35 cellular contexts compared by ENCODE assay signal in genomic region chr2:18630941-18631340, GRCh38. TPM values are rescaled to one million over a fixed set of nuclear protein-coding genes. Genes with fewer than 3 reads are reported as not detected.
DNase-seq lines count a peak whose midpoint lies in the region; ATAC-seq, FAIRE-seq and TF ChIP-seq lines count a peak whose summit lies in the region.
"Had no signal": no experiment of that assay in that cellular context is flagged by ENCODE, and none has a peak within 500 bp of the region (broad histone marks: within the 10 kb centered on the region; RNA-seq: fewer than 3 reads in every experiment).

No MANE protein-coding gene starts in this region.

- TF ChIP-seq CTCF in HFFc6 (IDR thresholded peaks at IDR 0.05) (no peak), mammary epithelial cell (conservative IDR thresholded peaks at IDR 0.05 in 1 of 2, IDR thresholded peaks at IDR 0.05 in 1 of 2; ENCODE audit: extremely low read depth in 1 of 2, insufficient read depth in 1 of 2, low read depth in 1 of 2, low read length in 2 of 2) (no peak), keratinocyte (optimal IDR thresholded peaks at IDR 0.05 in 1 of 3, IDR thresholded peaks at IDR 0.05 in 1 of 3, conservative IDR thresholded peaks at IDR 0.05 in 1 of 3; ENCODE audit: extremely low read depth in 1 of 3, insufficient read depth in 2 of 3, low read length in 3 of 3) (no peak)

- no peak for FAIRE-seq in keratinocyte (lab: Jason Lieb, UNC)
- FAIRE-seq: A549, GM18507, islet of Langerhans had no signal

- H3K79me2 ChIP-seq in mammary epithelial cell (ENCODE audit: insufficient read depth, low read length) = peaks cover 2% of the 10 kb centered on the region
- no peaks in the 10 kb centered on the region for H3K79me2 ChIP-seq in keratinocyte (ENCODE audit: control insufficient read depth, insufficient read depth, low read length)

- H2AFZ ChIP-seq in mammary epithelial cell (ENCODE audit: low read depth, low read length) = peak overlapping the region; percentile 10
- H2AFZ ChIP-seq in keratinocyte (ENCODE audit: control insufficient read depth, low read length) = peak overlapping the region; percentile 5

- H3K4me3 ChIP-seq in mammary epithelial cell (replicated peaks in 1 of 3; ENCODE audit: insufficient read depth in 1 of 3, low read depth in 2 of 3, low read length in 3 of 3) (no peak overlapping the region), keratinocyte (ENCODE audit: control insufficient read depth in 2 of 3, extremely low read depth in 1 of 3, insufficient read depth in 2 of 3, low read depth in 1 of 3, low read length in 3 of 3) (peak overlapping the region in 1 of 3 experiments; percentile 48)
- H3K4me3 ChIP-seq: A549, esophagus squamous epithelium, Peyer's patch, SJSA1, skin epidermis, vagina had no signal

- H3K36me3 ChIP-seq in mammary epithelial cell (ENCODE audit: insufficient read depth, low read length) (no peaks in the 10 kb centered on the region), keratinocyte (ENCODE audit: control insufficient read depth in 2 of 2, extremely low read depth in 1 of 2, insufficient read depth in 2 of 2, low read length in 2 of 2) (no peaks in the 10 kb centered on the region)
- H3K36me3 ChIP-seq: BE2C, esophagus squamous epithelium, Peyer's patch, SJSA1, vagina had no signal

- H3K4me1 Mint-ChIP-seq in HFFc6 (ENCODE audit: low read depth) = peaks cover 62% of the 10 kb centered on the region
- H3K4me1 Mint-ChIP-seq: activated naive CD4-positive, alpha-beta T cell treated with anti-CD3 and anti-CD28 coated beads, Interleukin-2, amount 10 ng/mL, durations not matched to agents 7 days and 5 days; natural killer cell; stimulated activated naive CD8-positive, alpha-beta T cell treated with anti-CD3 and anti-CD28 coated beads, Interleukin-15, amount 100 ng/mL, for 72 hours had no signal

- peaks cover 20% of the 10 kb centered on the region for H3K9me3 ChIP-seq in mammary epithelial cell (replicated peaks; ENCODE audit: insufficient read depth, low read length)
- peaks cover 2% of the 10 kb centered on the region for H3K9me3 ChIP-seq in keratinocyte (ENCODE audit: control insufficient read depth, low read depth, low read length)
- H3K9me3 ChIP-seq: BE2C, SJSA1, vagina had no signal

- BruUV-seq in mammary epithelial cell (replicated peaks; lab: Mats Ljungman, UMichigan) = no TSS peak

- intact Hi-C loops in mammary epithelial cell (cut with micrococcal nuclease) = no loop called here

- dilution Hi-C loops in mammary epithelial cell (cut with HindIII; ENCODE audit: low sequenced_read_pairs) (no loop called here), keratinocyte (cut with MboI; ENCODE audit: extremely low pct_ligation_motif_present, low sequenced_read_pairs) (no loop called here)

- CTCF ChIA-PET in mammary epithelial cell (lab: Charles Lee; ENCODE audit: low non-redundant PET) = no interaction called here

- H3K4me3 Mint-ChIP-seq in HFFc6 = peak overlapping the region; percentile 27
- H3K4me3 Mint-ChIP-seq: activated naive CD4-positive, alpha-beta T cell treated with anti-CD3 and anti-CD28 coated beads, Interleukin-2, amount 10 ng/mL, durations not matched to agents 7 days and 5 days; natural killer cell; stimulated activated naive CD8-positive, alpha-beta T cell treated with anti-CD3 and anti-CD28 coated beads, Interleukin-15, amount 100 ng/mL, for 72 hours had no signal

- H3K4me2 ChIP-seq in mammary epithelial cell (ENCODE audit: insufficient read depth, low read depth, low read length) = peak overlapping the region; percentile 44
- peak overlapping the region; percentile 76 for H3K4me2 ChIP-seq in keratinocyte (ENCODE audit: control insufficient read depth, extremely low read depth, insufficient read depth, low read depth, low read length)
- H3K4me2 ChIP-seq: A549 had no signal

- ATAC-seq in HG03432 (IDR thresholded peaks at IDR 0.05; ENCODE audit: unreplicated experiment) (no peak), HG03045 (IDR thresholded peaks at IDR 0.05; ENCODE audit: unreplicated experiment) (no peak)
- ATAC-seq: natural killer cell; stimulated activated naive CD8-positive, alpha-beta T cell treated with anti-CD3 and anti-CD28 coated beads, Interleukin-15, amount 100 ng/mL, for 72 hours had no signal

- H3K9me1 ChIP-seq in keratinocyte (ENCODE audit: control insufficient read depth, extremely low read depth, insufficient read depth, low read length) = no peaks in the 10 kb centered on the region

- no peak overlapping the region for H3K9ac ChIP-seq in mammary epithelial cell (ENCODE audit: insufficient read depth, low read length)
- no peak overlapping the region for H3K9ac ChIP-seq in keratinocyte (ENCODE audit: control insufficient read depth, extremely low read depth, insufficient read depth, low read length)

- in situ Hi-C loops in mammary epithelial cell (cut with MboI; ENCODE audit: low sequenced_read_pairs in 2 of 2) = no loop called here

- H3K36me3 Mint-ChIP-seq in HFFc6 (ENCODE audit: low read depth) = peaks cover 40% of the 10 kb centered on the region
- H3K36me3 Mint-ChIP-seq: activated naive CD4-positive, alpha-beta T cell treated with anti-CD3 and anti-CD28 coated beads, Interleukin-2, amount 10 ng/mL, durations not matched to agents 7 days and 5 days had no signal

- H3K27me3 ChIP-seq in mammary epithelial cell (ENCODE audit: insufficient read depth, low read length) (no peaks in the 10 kb centered on the region), keratinocyte (ENCODE audit: control insufficient read depth, extremely low read depth, insufficient read depth, low read length) (no peaks in the 10 kb centered on the region)
- H3K27me3 ChIP-seq: BE2C, esophagus squamous epithelium, Peyer's patch, SJSA1, vagina had no signal

- DNase-seq in AG08395 (ENCODE audit: low spot score) (peak; percentile 15), HFFc6 (peak; percentile 31), mammary epithelial cell (peak; percentile 39), keratinocyte (ENCODE audit: low read depth, low spot score) (no peak), NCI-H526 (lab: John Stamatoyannopoulos, UW) (no peak)
- DNase-seq in stimulated activated CD8-positive, alpha-beta memory T cell treated with anti-CD3 and anti-CD28 coated beads, Interleukin-4, amount 100 ng/mL, for 48 hours = no peak
- DNase-seq: activated CD4-positive, alpha-beta T cell treated with anti-CD3 and anti-CD28 coated beads, Interleukin-2, amount 50 U/mL, for 4 hours; activated CD4-positive, CD25-positive, alpha-beta regulatory T cell; activated naive CD4-positive, alpha-beta T cell treated with anti-CD3 and anti-CD28 coated beads, Interleukin-2, amount 10 ng/mL, durations not matched to agents 7 days and 5 days; amniotic stem cell; BE2C; cortex of kidney; DMS53; esophagus squamous epithelium; GF-D8; midbrain; natural killer cell; NCI-H1092 treated with DMSO at 0.1 percent for 48 hours; NCI-H187 treated with DMSO at 0.1 percent for 48 hours; NCI-H2171 treated with DMSO at 0.1 percent for 48 hours; NCI-H524 treated with DMSO at 0.1 percent for 48 hours; Peyer's patch; stimulated activated naive CD8-positive, alpha-beta T cell treated with anti-CD3 and anti-CD28 coated beads, Interleukin-15, amount 100 ng/mL, for 72 hours; T-helper 1 cell had no signal

- no peaks in the 10 kb centered on the region for H3K27me3 Mint-ChIP-seq in HFFc6 (ENCODE audit: insufficient read depth)
- H3K27me3 Mint-ChIP-seq: activated naive CD4-positive, alpha-beta T cell treated with anti-CD3 and anti-CD28 coated beads, Interleukin-2, amount 10 ng/mL, durations not matched to agents 7 days and 5 days; stimulated activated naive CD8-positive, alpha-beta T cell treated with anti-CD3 and anti-CD28 coated beads, Interleukin-15, amount 100 ng/mL, for 72 hours had no signal

- peaks cover 39% of the 10 kb centered on the region for H3K4me1 ChIP-seq in mammary epithelial cell (ENCODE audit: insufficient read depth, low read length)
- peaks cover 38% of the 10 kb centered on the region for H3K4me1 ChIP-seq in keratinocyte (ENCODE audit: control insufficient read depth, extremely low read depth, insufficient read depth, low read length)
- H3K4me1 ChIP-seq: A549, esophagus squamous epithelium, Peyer's patch, SJSA1, vagina had no signal

- H3K27ac ChIP-seq in mammary epithelial cell (ENCODE audit: insufficient read depth, low read depth, low read length) = peak overlapping the region; percentile 6
- H3K27ac ChIP-seq in keratinocyte (ENCODE audit: control insufficient read depth, insufficient read depth, low read length) = peak overlapping the region; percentile 49
- H3K27ac ChIP-seq: A549, esophagus squamous epithelium, Peyer's patch, SJSA1, skin epidermis, vagina had no signal

- peak overlapping the region; percentile 74 for H3K27ac Mint-ChIP-seq in HFFc6
- H3K27ac Mint-ChIP-seq: activated naive CD4-positive, alpha-beta T cell treated with anti-CD3 and anti-CD28 coated beads, Interleukin-2, amount 10 ng/mL, durations not matched to agents 7 days and 5 days; natural killer cell; stimulated activated naive CD8-positive, alpha-beta T cell treated with anti-CD3 and anti-CD28 coated beads, Interleukin-15, amount 100 ng/mL, for 72 hours had no signal

- H3K9me3 Mint-ChIP-seq in HFFc6 = peaks cover 40% of the 10 kb centered on the region

- H4K20me1 ChIP-seq in mammary epithelial cell (ENCODE audit: insufficient read depth, low read length) = no peaks in the 10 kb centered on the region
- no peaks in the 10 kb centered on the region for H4K20me1 ChIP-seq in keratinocyte (ENCODE audit: control insufficient read depth, extremely low read depth, insufficient read depth, low read length)

RNA-seq across cellular contexts. Expression of gene NT5C1B, which starts 41.6 kb away (rescaled TPM):
- not detected for total RNA-seq in HFFc6 (2021; fragmentation: NEBNext Ultra II Directional; extraction: Animal tissue kit (Norgen Biotek cat#: 25700))
- total RNA-seq in mammary epithelial cell = under 1 TPM in 1 of 2 donors, not detected in 1; 0.17 TPM
- polyA plus RNA-seq in mammary epithelial cell (not detected), keratinocyte (not detected in 3 replicates)
- polyA minus RNA-seq in mammary epithelial cell (not detected), keratinocyte (not detected in 3 replicates)
- not detected for polyA plus RNA-seq in keratinocyte (2011; ENCODE audit: low read depth)
- polyA plus RNA-seq in keratinocyte (2011; cell fraction: cytosol; rRNA removed) = not detected in 2 replicates
- not detected in 2 replicates for polyA plus RNA-seq in keratinocyte (2011; cell fraction: nucleus; rRNA removed)
- polyA plus RNA-seq in keratinocyte (2012; ENCODE audit: low replicate concordance) = 1.3 TPM in 1 of 2 replicates, not detected in the other
- not detected for polyA minus RNA-seq in keratinocyte (2011; cell fraction: cytosol; rRNA and poly(A)+ RNA removed)
- polyA minus RNA-seq in keratinocyte (2011; cell fraction: nucleus; rRNA and poly(A)+ RNA removed) = not detected in 2 replicates
- total RNA-seq: esophagus squamous epithelium, liver, natural killer cell, omental fat pad, Peyer's patch, SJSA1, vagina had no signal
- polyA plus RNA-seq: A549, thymus had no signal

Comparison
In these comparisons a context has a peak if more than half of its experiments do, and no peak if none do; other contexts are left out.
1. DNase-seq: peak in AG08395 (single experiment), HFFc6 (single experiment) and mammary epithelial cell (single experiment); none in keratinocyte (single experiment), NCI-H526 (0 of 2) and stimulated activated CD8-positive, alpha-beta memory T cell treated with anti-CD3 and anti-CD28 coated beads, Interleukin-4, amount 100 ng/mL, for 48 hours (single experiment).